Comparison of ENCODE assay signal across 8 cellular contexts in the genomic region with DNA sequence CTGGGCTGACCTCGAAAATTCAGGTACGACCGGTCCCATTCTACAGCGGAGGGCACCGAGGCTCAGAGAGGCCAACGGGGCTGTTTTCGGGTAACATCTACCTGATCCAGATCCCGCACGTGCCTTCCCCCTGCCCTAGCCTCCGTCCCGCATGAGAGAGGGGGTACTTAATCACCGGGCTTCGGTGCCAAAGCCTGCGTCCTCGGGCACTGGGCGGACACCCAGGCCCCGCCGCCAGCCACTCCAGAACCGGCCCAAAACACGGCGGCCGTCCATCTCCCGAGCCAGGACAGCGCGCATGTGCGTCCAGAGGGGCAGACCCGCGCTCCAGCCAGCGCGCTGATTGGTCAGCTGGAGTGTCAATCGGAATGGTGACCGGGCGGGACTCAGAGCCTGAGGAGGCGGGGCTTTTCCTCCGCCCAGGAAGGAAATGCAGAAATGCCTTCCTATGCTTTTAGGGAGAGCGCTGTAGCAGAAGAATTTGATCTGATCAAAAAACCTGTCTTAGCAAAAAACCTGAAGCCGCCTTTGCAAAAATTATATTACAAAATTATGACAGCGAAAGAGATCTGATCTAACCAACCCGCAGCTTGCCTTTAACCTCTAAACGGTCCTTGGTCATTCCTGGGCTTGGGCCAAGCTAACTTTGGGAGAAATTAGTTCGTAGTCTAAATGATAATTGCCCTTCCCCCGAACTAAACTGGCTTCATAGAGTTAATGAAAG. TPM values are rescaled to one million over a fixed set of nuclear protein-coding genes. Genes with fewer than 3 reads are reported as not detected.
DNase-seq lines count a peak whose midpoint lies in the region; ATAC-seq lines count a peak whose summit lies in the region.

Gene RPUSD3, minus strand, starts transcription at position 294 of the 724 bp plus-strand sequence. Its CDS starts 18 bp downstream, at position 276.

- H3K4me1 ChIP-seq in CD4-positive, CD25-positive, alpha-beta regulatory T cell (ENCODE audit: control insufficient read depth, insufficient read depth, low read length, poor library complexity, severe bottlenecking): peaks cover 18% of the 10 kb centered on the region

- peaks cover 20% of the 10 kb centered on the region for H3K36me3 ChIP-seq in CD4-positive, CD25-positive, alpha-beta regulatory T cell (ENCODE audit: control insufficient read depth, insufficient read depth, low read length)

- peak within 1 kb of the TSS; percentile 88 for H3K4me3 ChIP-seq in CD4-positive, CD25-positive, alpha-beta regulatory T cell (ENCODE audit: low read depth, low read length)

- H3K27ac ChIP-seq in CD4-positive, CD25-positive, alpha-beta regulatory T cell (ENCODE audit: insufficient read depth, low read length, poor library complexity, severe bottlenecking): peak within 1 kb of the TSS; percentile 77

- peak; percentile 93 to 95 (median 94) for DNase-seq in CD4-positive, CD25-positive, alpha-beta regulatory T cell
- DNase-seq in HK-2 (ENCODE audit: unreplicated experiment): peak; percentile 94
- DNase-seq in NK-92 treated with Interleukin-12 subunit alpha and Interleukin-12 subunit beta, amount 100 ng/mL, for 24 hours (lab: John Stamatoyannopoulos, UW): peak; percentile 80
- peak; percentile 100 for DNase-seq in activated CD8-positive, alpha-beta memory T cell treated with anti-CD3 and anti-CD28 coated beads for 24 hours
- DNase-seq in effector CD8-positive, alpha-beta T cell (lab: John Stamatoyannopoulos, UW): peak; percentile 95
- peak; percentile 96 to 97 for DNase-seq in lung microvascular endothelial cell (ENCODE audit: low read depth in 2 of 2)
- DNase-seq in stimulated activated CD4-positive, alpha-beta T cell treated with anti-CD3 and anti-CD28 coated beads, TNF-alpha, amount 100 ng/mL, for 48 hours (ENCODE audit: low read depth in 3 of 3): peak; percentile 92 to 97 (median 93)

- peaks cover 12% of the 10 kb centered on the region for H3K36me3 Mint-ChIP-seq in CD4-positive, CD25-positive, alpha-beta regulatory T cell

- no peaks in the 10 kb centered on the region for H3K27me3 ChIP-seq in CD4-positive, CD25-positive, alpha-beta regulatory T cell (ENCODE audit: control insufficient read depth, insufficient read depth, low read length)

- H3K4me1 Mint-ChIP-seq in CD4-positive, CD25-positive, alpha-beta regulatory T cell: peaks cover 7 to 43% (median 21%) of the 10 kb centered on the region in 4 donors

- H3K27me3 Mint-ChIP-seq in CD4-positive, CD25-positive, alpha-beta regulatory T cell: peaks cover 4% of the 10 kb centered on the region

- peak; percentile 97 for ATAC-seq in CD4-positive, CD25-positive, alpha-beta regulatory T cell (ENCODE audit: low read depth in 2 of 2)
- ATAC-seq in GM19438 (IDR thresholded peaks at IDR 0.05; ENCODE audit: low read depth, unreplicated experiment): peak; percentile 99

- peak within 1 kb of the TSS; percentile 79 to 93 (median 90) for H3K27ac Mint-ChIP-seq in CD4-positive, CD25-positive, alpha-beta regulatory T cell

- H3K4me3 Mint-ChIP-seq in CD4-positive, CD25-positive, alpha-beta regulatory T cell: peak within 1 kb of the TSS; percentile 94 to 99 (median 98)

- no peaks in the 10 kb centered on the region for H3K9me3 ChIP-seq in CD4-positive, CD25-positive, alpha-beta regulatory T cell (ENCODE audit: control insufficient read depth in 2 of 2, low read length in 2 of 2)

- H3K9me3 Mint-ChIP-seq in CD4-positive, CD25-positive, alpha-beta regulatory T cell: no peaks in the 10 kb centered on the region

RNA-seq across cellular contexts. Expression of gene RPUSD3, which starts in this region (rescaled TPM):
- total RNA-seq in CD4-positive, CD25-positive, alpha-beta regulatory T cell: 21.1 TPM
- 10 to 100 TPM; 59.7 to 72.3 (median 66.8) TPM for polyA plus RNA-seq in CD4-positive, CD25-positive, alpha-beta regulatory T cell
- total RNA-seq in lung microvascular endothelial cell: 15.9 TPM in 2 replicates

Comparison
In these comparisons a context has a peak if more than half of its experiments do, and no peak if none do; other contexts are left out.
1. Peak in every context shown above with its lines: DNase-seq, ATAC-seq, H3K4me3 ChIP-seq and H3K27ac ChIP-seq.